In genomic region chr12:57803317-57803893, GRCh38 we compare ENCODE assay signal across 8 cellular contexts. TPM values are rescaled to one million over a fixed set of nuclear protein-coding genes. Genes with fewer than 3 reads are reported as not detected.
DNase-seq lines count a peak whose midpoint lies in the region; ATAC-seq and TF ChIP-seq lines count a peak whose summit lies in the region.

No MANE protein-coding gene starts in this region.

- no peak overlapping the region for H3K4me3 ChIP-seq in kidney epithelial cell (ENCODE audit: low read depth, low read length)

- peaks cover 1% of the 10 kb centered on the region for H3K36me3 ChIP-seq in kidney epithelial cell (ENCODE audit: control insufficient read depth, insufficient read depth, low read length)

- peak overlapping the region; percentile 41 for H3K27ac ChIP-seq in RWPE1

- peak; percentile 74 for TF ChIP-seq CTCF in RWPE1 (conservative IDR thresholded peaks at IDR 0.05; ENCODE audit: low read depth)
- peak; percentile 84 for TF ChIP-seq CTCF in MCF 10A (IDR thresholded peaks at IDR 0.05; ENCODE audit: unreplicated experiment)
- peak; percentile 84 for TF ChIP-seq CTCF in kidney epithelial cell (IDR thresholded peaks at IDR 0.05; ENCODE audit: insufficient read depth, low read length, poor library complexity, severe bottlenecking)

- POLR2A ChIA-PET in RWPE1 (lab: Yijun Ruan, JAX; ENCODE audit: low non-redundant PET) (no interaction called here), MCF 10A (lab: Yijun Ruan, JAX) (interaction anchor here (0.8 to 0.9 kb wide), 3 partner anchors 9 to 42 kb away, joined by 3 read pairs; partner anchors contain the start of gene TSFM)

- TF ChIP-seq POLR2A in GM18505 (IDR thresholded peaks at IDR 0.05; ENCODE audit: borderline replicate concordance, extremely low read depth, insufficient read depth, insufficient read length): no peak

- no TSS peak for BruUV-seq in MCF 10A (replicated peaks; lab: Mats Ljungman, UMichigan)

- H3K4me3 Mint-ChIP-seq in MCF 10A (ENCODE audit: unreplicated experiment): no peak overlapping the region
- H3K4me3 Mint-ChIP-seq in stimulated activated naive CD8-positive, alpha-beta T cell treated with anti-CD3 and anti-CD28 coated beads, Interleukin-15, amount 100 ng/mL, for 72 hours: no peak overlapping the region

- H3K4me1 Mint-ChIP-seq in MCF 10A (ENCODE audit: insufficient read depth, unreplicated experiment): no peaks in the 10 kb centered on the region
- H3K4me1 Mint-ChIP-seq in stimulated activated naive CD8-positive, alpha-beta T cell treated with anti-CD3 and anti-CD28 coated beads, Interleukin-15, amount 100 ng/mL, for 72 hours: peaks cover 7% of the 10 kb centered on the region

- H3K9me3 Mint-ChIP-seq in MCF 10A (ENCODE audit: unreplicated experiment): no peaks in the 10 kb centered on the region
- no peaks in the 10 kb centered on the region for H3K9me3 Mint-ChIP-seq in stimulated activated naive CD8-positive, alpha-beta T cell treated with anti-CD3 and anti-CD28 coated beads, Interleukin-15, amount 100 ng/mL, for 72 hours

- peaks cover 26% of the 10 kb centered on the region for H3K36me3 Mint-ChIP-seq in MCF 10A (ENCODE audit: insufficient read depth, unreplicated experiment)

- H3K27me3 ChIP-seq in kidney epithelial cell (ENCODE audit: control insufficient read depth, insufficient read depth, low read length): no peaks in the 10 kb centered on the region

- no peak overlapping the region for H3K27ac Mint-ChIP-seq in MCF 10A (ENCODE audit: low read depth, unreplicated experiment)
- H3K27ac Mint-ChIP-seq in stimulated activated naive CD8-positive, alpha-beta T cell treated with anti-CD3 and anti-CD28 coated beads, Interleukin-15, amount 100 ng/mL, for 72 hours: no peak overlapping the region

- DNase-seq in D341Med (ENCODE audit: low spot score) (peak; percentile 83), RWPE1 (ENCODE audit: low spot score) (peak; percentile 70), MCF 10A (ENCODE audit: unreplicated experiment) (peak; percentile 61), kidney epithelial cell (ENCODE audit: low read depth) (no peak), NOMO-1 treated with dmso at 0.1 percent for 144 hours (lab: John Stamatoyannopoulos, UW; ENCODE audit: unreplicated experiment) (no peak)
- peak in 1 of 2 donors; percentile 23 for DNase-seq in stimulated activated naive CD8-positive, alpha-beta T cell treated with anti-CD3 and anti-CD28 coated beads, Interleukin-15, amount 100 ng/mL, for 72 hours

- peak; percentile 54 for ATAC-seq in HG03354 (IDR thresholded peaks at IDR 0.05; ENCODE audit: poor library complexity, severe bottlenecking, unreplicated experiment)
- ATAC-seq in stimulated activated naive CD8-positive, alpha-beta T cell treated with anti-CD3 and anti-CD28 coated beads, Interleukin-15, amount 100 ng/mL, for 72 hours: peak; percentile 45
- no peak for ATAC-seq in GM18505 (IDR thresholded peaks at IDR 0.05; ENCODE audit: unreplicated experiment)

- intact Hi-C loops in MCF 10A (cut with micrococcal nuclease): loop anchor here (1.0 kb wide), 2 partner anchors 28 to 102 kb away; no protein-coding TSS in a partner anchor

- CTCF ChIA-PET in RWPE1 (lab: Yijun Ruan, JAX): interaction anchor here (0.6 to 1.6 kb wide), 17 partner anchors 9 to 1376 kb away, joined by 3 to 12 read pairs (median 4); partner anchors contain the start of gene AVIL
- CTCF ChIA-PET in MCF 10A (lab: Yijun Ruan, JAX): interaction anchor here (0.6 to 4.0 kb wide), 28 partner anchors 8 to 846 kb away, joined by 3 to 28 read pairs (median 4); partner anchors contain the start of genes AVIL, CYP27B1 and TSFM

- no peaks in the 10 kb centered on the region for H3K27me3 Mint-ChIP-seq in MCF 10A (ENCODE audit: insufficient read depth, unreplicated experiment)
- H3K27me3 Mint-ChIP-seq in stimulated activated naive CD8-positive, alpha-beta T cell treated with anti-CD3 and anti-CD28 coated beads, Interleukin-15, amount 100 ng/mL, for 72 hours: no peaks in the 10 kb centered on the region

RNA-seq across cellular contexts. Expression of gene AVIL, which starts 15.1 kb away (rescaled TPM):
- 1.7 and 1.9 TPM in 2 replicates for total RNA-seq in MCF 10A (2022)
- total RNA-seq in kidney epithelial cell: 0.17 and 3.0 TPM in 2 replicates

RNA-seq across cellular contexts. Expression of gene TSFM, which starts 20.8 kb away (rescaled TPM):
- total RNA-seq in MCF 10A (2022): 28.4 and 32.6 TPM in 2 replicates
- 21.5 and 31.5 TPM in 2 replicates for total RNA-seq in kidney epithelial cell

RNA-seq across cellular contexts. Expression of gene EEF1AKMT3, which starts 31.0 kb away (rescaled TPM):
- total RNA-seq in MCF 10A (2022) (7.6 and 8.1 TPM in 2 replicates), kidney epithelial cell (7.3 and 11.3 TPM in 2 replicates)

RNA-seq across cellular contexts. Expression of gene METTL1, which starts 31.5 kb away (rescaled TPM):
- total RNA-seq in MCF 10A (2022) (26.2 and 40.6 TPM in 2 replicates), kidney epithelial cell (20.3 and 22.4 TPM in 2 replicates)

RNA-seq across cellular contexts. Expression of gene CYP27B1, which starts 36.5 kb away (rescaled TPM):
- 12.6 and 27.5 TPM in 2 replicates for total RNA-seq in MCF 10A (2022)
- total RNA-seq in kidney epithelial cell: 4.3 and 5.2 TPM in 2 replicates

Comparison
In these comparisons a context has a peak if more than half of its experiments do, and no peak if none do; other contexts are left out.
1. DNase-seq: peak in D341Med (single experiment), RWPE1 (single experiment) and MCF 10A (single experiment); none in kidney epithelial cell (single experiment) and NOMO-1 treated with dmso at 0.1 percent for 144 hours (single experiment).
2. Peak in every context shown above with its lines, with median percentiles within 50 percentile points of each other: CTCF ChIP-seq.